In the genomic region with DNA sequence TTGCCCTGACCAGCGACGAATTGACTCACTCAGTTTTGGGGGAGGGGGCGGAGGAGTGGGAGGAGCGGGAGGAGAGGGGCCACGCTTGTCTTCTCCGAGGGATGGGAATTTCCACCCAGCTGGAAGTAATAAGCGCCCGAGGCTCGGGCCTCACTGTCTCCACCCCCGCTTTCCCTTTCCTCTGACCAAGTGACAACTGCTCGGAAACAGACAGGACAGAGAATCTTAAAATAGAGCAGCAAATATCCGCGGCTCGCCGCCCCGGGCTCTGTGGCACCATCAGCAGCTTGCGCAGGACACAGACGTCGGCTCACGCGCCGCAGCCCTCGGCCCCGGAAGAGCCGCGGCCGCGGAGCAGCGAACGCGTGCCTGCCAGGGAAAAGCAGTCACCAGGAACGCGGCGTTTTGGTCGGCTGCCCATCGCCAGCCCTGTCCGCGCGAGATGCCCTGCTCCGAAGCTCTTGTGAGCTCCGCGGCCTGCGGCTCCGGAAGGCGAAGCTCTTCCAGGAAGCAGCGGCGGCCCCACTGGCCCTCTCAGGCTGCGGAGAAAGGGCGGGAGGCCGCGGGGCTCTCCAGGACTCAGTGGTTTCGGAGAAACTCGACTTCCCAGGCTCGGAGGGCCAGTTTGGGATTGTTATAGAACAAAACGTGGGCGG, we compare ENCODE assay signal across 8 cellular contexts. TPM values are rescaled to one million over a fixed set of nuclear protein-coding genes. Genes with fewer than 3 reads are reported as not detected.
DNase-seq lines count a peak whose midpoint lies in the region; ATAC-seq and TF ChIP-seq lines count a peak whose summit lies in the region.

No MANE protein-coding gene starts in this region.

- DNase-seq in C1 segment of cervical spinal cord (lab: John Stamatoyannopoulos, UW): peak in 13 of 14 donors; percentile 42 to 85 (median 71)
- DNase-seq in RWPE2 (ENCODE audit: low spot score): no peak
- DNase-seq in activated naive CD4-positive, alpha-beta T cell treated with anti-CD3 and anti-CD28 coated beads, Interleukin-2, amount 10 ng/mL, durations not matched to agents 7 days and 5 days: peak; percentile 52
- DNase-seq in neuronal stem cell (ENCODE audit: low spot score): peak; percentile 73
- peak; percentile 79 for DNase-seq in type B pancreatic cell (ENCODE audit: extremely low spot score, unreplicated experiment)

- no peaks in the 10 kb centered on the region for H3K9me3 Mint-ChIP-seq in activated naive CD4-positive, alpha-beta T cell treated with anti-CD3 and anti-CD28 coated beads, Interleukin-2, amount 10 ng/mL, durations not matched to agents 7 days and 5 days
- peaks cover 5% of the 10 kb centered on the region for H3K9me3 Mint-ChIP-seq in type B pancreatic cell

- H3K27ac ChIP-seq in RWPE2 (ENCODE audit: poor library complexity, severe bottlenecking): no peak overlapping the region
- peak overlapping the region; percentile 77 to 94 (median 92) for H3K27ac ChIP-seq in gastroesophageal sphincter
- peak overlapping the region; percentile 98 for H3K27ac ChIP-seq in neuronal stem cell (replicated peaks; ENCODE audit: low read length)

- no peaks in the 10 kb centered on the region for H3K36me3 Mint-ChIP-seq in activated naive CD4-positive, alpha-beta T cell treated with anti-CD3 and anti-CD28 coated beads, Interleukin-2, amount 10 ng/mL, durations not matched to agents 7 days and 5 days
- no peaks in the 10 kb centered on the region for H3K36me3 Mint-ChIP-seq in type B pancreatic cell

- CTCF ChIA-PET in activated naive CD4-positive, alpha-beta T cell treated with anti-CD3 and anti-CD28 coated beads, Interleukin-2, amount 10 ng/mL, durations not matched to agents 7 days and 5 days (lab: Charles Lee): interaction anchor here (0.6 to 2.1 kb wide), 7 partner anchors 9 to 526 kb away, joined by 3 to 8 read pairs (median 4); a partner anchor contains a TSS

- H2BK12ac ChIP-seq in neuronal stem cell (ENCODE audit: low read length): peak overlapping the region; percentile 76

- H3K4me2 ChIP-seq in neuronal stem cell (ENCODE audit: insufficient read depth, low read length, poor library complexity, severe bottlenecking): peak overlapping the region; percentile 80

- TF ChIP-seq CTCF in RWPE2 (IDR thresholded peaks at IDR 0.05; ENCODE audit: poor library complexity, severe bottlenecking) (no peak), gastroesophageal sphincter (IDR thresholded peaks at IDR 0.05) (no peak), type B pancreatic cell (conservative IDR thresholded peaks at IDR 0.05) (no peak)

- peak; percentile 32 for ATAC-seq in GM19351 (IDR thresholded peaks at IDR 0.05; ENCODE audit: unreplicated experiment)
- peak; percentile 20 for ATAC-seq in HG03558 (IDR thresholded peaks at IDR 0.05; ENCODE audit: extremely low read depth, unreplicated experiment)
- ATAC-seq in RWPE2 (ENCODE audit: low read depth): peak; percentile 74
- peak; percentile 89 for ATAC-seq in gastroesophageal sphincter

- peak overlapping the region; percentile 96 for H2AFZ ChIP-seq in neuronal stem cell (ENCODE audit: low read length)

- peaks cover 92% of the 10 kb centered on the region for H3K27me3 Mint-ChIP-seq in activated naive CD4-positive, alpha-beta T cell treated with anti-CD3 and anti-CD28 coated beads, Interleukin-2, amount 10 ng/mL, durations not matched to agents 7 days and 5 days
- H3K27me3 Mint-ChIP-seq in type B pancreatic cell: peaks cover 70% of the 10 kb centered on the region

- WGBS in gastroesophageal sphincter (ENCODE audit: low coverage in 1 of 2), 2 donors: 1 to 10% methylated on average over 10 to 22 of the region's 56 CpGs
- WGBS in neuronal stem cell (ENCODE audit: extremely low coverage in 2 of 2, insufficient read length in 2 of 2, insufficient replicate concordance in 1 of 2), 2 donors: no CpG with 5 or more reads among the region's 56 CpGs

- H2BK120ac ChIP-seq in neuronal stem cell (ENCODE audit: low read depth, low read length): peak overlapping the region; percentile 98

- H3K4me3 Mint-ChIP-seq in activated naive CD4-positive, alpha-beta T cell treated with anti-CD3 and anti-CD28 coated beads, Interleukin-2, amount 10 ng/mL, durations not matched to agents 7 days and 5 days: peak overlapping the region; percentile 60
- H3K4me3 Mint-ChIP-seq in type B pancreatic cell: peak overlapping the region; percentile 87

- H2AK5ac ChIP-seq in neuronal stem cell (ENCODE audit: low read depth, low read length): peak overlapping the region; percentile 86

- peak overlapping the region; percentile 37 for H3K27ac Mint-ChIP-seq in activated naive CD4-positive, alpha-beta T cell treated with anti-CD3 and anti-CD28 coated beads, Interleukin-2, amount 10 ng/mL, durations not matched to agents 7 days and 5 days
- H3K27ac Mint-ChIP-seq in type B pancreatic cell: peak overlapping the region; percentile 69

- H3K4me1 Mint-ChIP-seq in activated naive CD4-positive, alpha-beta T cell treated with anti-CD3 and anti-CD28 coated beads, Interleukin-2, amount 10 ng/mL, durations not matched to agents 7 days and 5 days: peaks cover 47% of the 10 kb centered on the region
- peaks cover 66% of the 10 kb centered on the region for H3K4me1 Mint-ChIP-seq in type B pancreatic cell (ENCODE audit: unreplicated experiment)

- H3K14ac ChIP-seq in neuronal stem cell (ENCODE audit: low read length): no peak overlapping the region

- H3K23ac ChIP-seq in neuronal stem cell (ENCODE audit: low read depth, low read length, poor library complexity): peak overlapping the region; percentile 28

- H2BK15ac ChIP-seq in neuronal stem cell (ENCODE audit: low read length): peak overlapping the region; percentile 94

- peak overlapping the region; percentile 61 for H4K91ac ChIP-seq in neuronal stem cell (ENCODE audit: low read depth, low read length, poor library complexity)

- H3K36me3 ChIP-seq in RWPE2 (ENCODE audit: low read depth) (no peaks in the 10 kb centered on the region), gastroesophageal sphincter (no peaks in the 10 kb centered on the region), neuronal stem cell (replicated peaks in 1 of 2; ENCODE audit: control insufficient read depth in 2 of 2, insufficient read depth in 2 of 2, low read length in 2 of 2) (no peaks in the 10 kb centered on the region)

- H3K9me3 ChIP-seq in RWPE2 (ENCODE audit: severe bottlenecking) (no peaks in the 10 kb centered on the region), gastroesophageal sphincter (no peaks in the 10 kb centered on the region), neuronal stem cell (replicated peaks in 1 of 2; ENCODE audit: control insufficient read depth in 2 of 2, insufficient read depth in 1 of 2, low read depth in 1 of 2, low read length in 2 of 2) (no peaks in the 10 kb centered on the region)

- H3K4me1 ChIP-seq in RWPE2 (ENCODE audit: insufficient read depth, poor library complexity, severe bottlenecking) (peaks cover 14% of the 10 kb centered on the region), gastroesophageal sphincter (peaks cover 0 to 34% (median 9%) of the 10 kb centered on the region in 3 donors), neuronal stem cell (ENCODE audit: control insufficient read depth in 2 of 2, insufficient read depth in 1 of 2, low read depth in 1 of 2, low read length in 2 of 2) (peaks cover 45 to 51% of the 10 kb centered on the region in 2 donors)

- no peak overlapping the region for H3K4ac ChIP-seq in neuronal stem cell (ENCODE audit: low read length)

- peak overlapping the region; percentile 83 for H4K8ac ChIP-seq in neuronal stem cell (ENCODE audit: low read depth, low read length)

- H2BK5ac ChIP-seq in neuronal stem cell (ENCODE audit: low read length): peak overlapping the region; percentile 100

- H3K9ac ChIP-seq in neuronal stem cell (ENCODE audit: low read depth, low read length, poor library complexity): peak overlapping the region; percentile 87

- no peak for TF ChIP-seq EP300 in gastroesophageal sphincter (IDR thresholded peaks at IDR 0.05)

- H3K4me3 ChIP-seq in RWPE2 (ENCODE audit: severe bottlenecking): peak overlapping the region; percentile 17
- H3K4me3 ChIP-seq in gastroesophageal sphincter: peak overlapping the region; percentile 26 to 55
- H3K4me3 ChIP-seq in neuronal stem cell (ENCODE audit: low read length in 2 of 2): peak overlapping the region; percentile 50 to 80

- H3K79me1 ChIP-seq in neuronal stem cell (ENCODE audit: low read depth, low read length): no peaks in the 10 kb centered on the region

- peak overlapping the region; percentile 99 for H3K18ac ChIP-seq in neuronal stem cell (ENCODE audit: low read length)

- H3K27me3 ChIP-seq in RWPE2 (ENCODE audit: insufficient read depth, poor library complexity, severe bottlenecking) (peaks cover 26% of the 10 kb centered on the region), gastroesophageal sphincter (no peaks in the 10 kb centered on the region), neuronal stem cell (ENCODE audit: control insufficient read depth in 3 of 3, insufficient read depth in 3 of 3, low read depth in 1 of 3, low read length in 3 of 3) (peaks cover 0 to 17% (median 0%) of the 10 kb centered on the region in 3 experiments)

- peak in 1 of 2 donors; percentile 66 for TF ChIP-seq POLR2A in gastroesophageal sphincter (IDR thresholded peaks at IDR 0.05)

RNA-seq across cellular contexts. Expression of a gene that starts 10.7 kb away (rescaled TPM):
- total RNA-seq in gastroesophageal sphincter (10 to 100 TPM in 1 of 4 donors, 1 to 10 TPM in 2, under 1 TPM in 1; 0.47 to 10.6 (median 2.1) TPM), type B pancreatic cell (ENCODE audit: low replicate concordance) (9.7 and 14.6 TPM in 2 replicates)
- polyA plus RNA-seq in neuronal stem cell (2013, experiment 1 of 2): 17.7 TPM
- polyA plus RNA-seq in neuronal stem cell (2013, experiment 2 of 2): 17.6 TPM

RNA-seq across cellular contexts. Expression of a gene that starts 25.9 kb away (rescaled TPM):
- 10 to 100 TPM in 2 of 4 donors, 1 to 10 TPM in 2; 6.5 to 14.5 (median 10.6) TPM for total RNA-seq in gastroesophageal sphincter
- 1.4 TPM for polyA plus RNA-seq in neuronal stem cell (2013, experiment 1 of 2)
- polyA plus RNA-seq in neuronal stem cell (2013, experiment 2 of 2): 1.5 TPM
- total RNA-seq in type B pancreatic cell (ENCODE audit: low replicate concordance): 4.2 and 5.0 TPM in 2 replicates

Comparison
In these comparisons a context has a peak if more than half of its experiments do, and no peak if none do; other contexts are left out.
1. ATAC-seq: peak in every context shown above with its lines; median percentile 89 in gastroesophageal sphincter; 74 in RWPE2; 32 in GM19351; 20 in HG03558.